Comparison of ENCODE assay signal across 14 cellular contexts in genomic region chr7:55288070-55288824, GRCh38.
DNase-seq lines count a peak whose midpoint lies in the region; ATAC-seq lines count a peak whose summit lies in the region.
"Had no signal": no experiment of that assay in that cellular context is flagged by ENCODE, and none has a peak within 500 bp of the region (broad histone marks: within the 10 kb centered on the region; RNA-seq: fewer than 3 reads in every experiment).

No MANE protein-coding gene starts in this region.

- DNase-seq in NCI-H82 (lab: John Stamatoyannopoulos, UW) (peak; percentile 8), NCI-H82 treated with DMSO at 0.1 percent for 48 hours (lab: John Stamatoyannopoulos, UW; ENCODE audit: unreplicated experiment) (no peak), NCI-H2171 treated with DMSO at 0.1 percent for 48 hours (lab: John Stamatoyannopoulos, UW) (peak; percentile 80), cerebellum (ENCODE audit: low spot score) (peak; percentile 53), NCI-H2107 treated with DMSO at 0.1 percent for 48 hours (lab: John Stamatoyannopoulos, UW; ENCODE audit: unreplicated experiment) (no peak)
- DNase-seq in activated naive CD4-positive, alpha-beta T cell treated with anti-CD3 and anti-CD28 coated beads, Interleukin-2, amount 50 U/mL, for 16 hours: no peak
- DNase-seq in stimulated activated CD4-positive, alpha-beta T cell treated with anti-CD3 and anti-CD28 coated beads, Interleukin-2, amount 100 ng/mL, for 24 hours: no peak
- DNase-seq: CD4-positive, alpha-beta T cell; dermis blood vessel endothelial cell; erythroblast; kidney; mesendoderm; stimulated activated naive CD8-positive, alpha-beta T cell treated with anti-CD3 and anti-CD28 coated beads, Interleukin-15, amount 100 ng/mL, for 72 hours had no signal

- ATAC-seq in HG03108 (IDR thresholded peaks at IDR 0.05; ENCODE audit: unreplicated experiment): no peak
- ATAC-seq: stimulated activated naive CD8-positive, alpha-beta T cell treated with anti-CD3 and anti-CD28 coated beads, Interleukin-15, amount 100 ng/mL, for 72 hours had no signal

Comparison
In these comparisons a context has a peak if more than half of its experiments do, and no peak if none do; other contexts are left out.
1. DNase-seq: peak in NCI-H82 (single experiment), NCI-H2171 treated with DMSO at 0.1 percent for 48 hours (single experiment) and cerebellum (single experiment); none in NCI-H82 treated with DMSO at 0.1 percent for 48 hours (single experiment), NCI-H2107 treated with DMSO at 0.1 percent for 48 hours (single experiment), activated naive CD4-positive, alpha-beta T cell treated with anti-CD3 and anti-CD28 coated beads, Interleukin-2, amount 50 U/mL, for 16 hours (single experiment) and stimulated activated CD4-positive, alpha-beta T cell treated with anti-CD3 and anti-CD28 coated beads, Interleukin-2, amount 100 ng/mL, for 24 hours (0 of 2).